18 cellular contexts compared by ENCODE assay signal in genomic region chr1:94462606-94463005, GRCh38. TPM values are rescaled to one million over a fixed set of nuclear protein-coding genes. Genes with fewer than 3 reads are reported as not detected.
DNase-seq lines count a peak whose midpoint lies in the region; ATAC-seq, FAIRE-seq and TF ChIP-seq lines count a peak whose summit lies in the region.
"Had no signal": no experiment of that assay in that cellular context is flagged by ENCODE, and none has a peak within 500 bp of the region (broad histone marks: within the 10 kb centered on the region; RNA-seq: fewer than 3 reads in every experiment).

No MANE protein-coding gene starts in this region.

- peaks cover 39% of the 10 kb centered on the region for H3K4me1 ChIP-seq in HepG2 (ENCODE audit: insufficient read depth, low read length)
- peaks cover 0 to 28% (median 14%) of the 10 kb centered on the region in 4 donors for H3K4me1 ChIP-seq in right lobe of liver
- peaks cover 5 to 23% (median 20%) of the 10 kb centered on the region in 3 donors for H3K4me1 ChIP-seq in pancreas
- H3K4me1 ChIP-seq in upper lobe of right lung = peaks cover 10% of the 10 kb centered on the region

- no peak for FAIRE-seq in HepG2 (lab: Jason Lieb, UNC)
- no peak for FAIRE-seq in pancreas (lab: Jason Lieb, UNC)
- FAIRE-seq in frontal cortex (lab: Jason Lieb, UNC) = no peak

- no peak for TF ChIP-seq POLR2A in HepG2 (IDR thresholded peaks at IDR 0.05; ENCODE audit: insufficient read depth in 1 of 2, low read depth in 2 of 2, low read length in 2 of 2)
- TF ChIP-seq POLR2A in right lobe of liver (IDR thresholded peaks at IDR 0.05) = no peak

- BruUV-seq in HepG2 (replicated peaks; lab: Mats Ljungman, UMichigan) = no TSS peak

- peaks cover 56% of the 10 kb centered on the region for H3K79me2 ChIP-seq in HepG2 (ENCODE audit: insufficient read depth, low read length)

- H3K4me2 ChIP-seq in HepG2 (ENCODE audit: low read depth, low read length) = no peak overlapping the region

- H3K27ac ChIP-seq in HepG2 (ENCODE audit: extremely low read length, insufficient read depth, low read length) (peak overlapping the region; percentile 34), right lobe of liver (no peak overlapping the region), pancreas (peak overlapping the region in 1 of 4 donors; percentile 37), upper lobe of right lung (no peak overlapping the region)

- ATAC-seq in HepG2 (no peak), right lobe of liver (no peak), left colon (peak; percentile 80), pancreas (peak in 3 of 4 donors; percentile 10 to 19 (median 15)), upper lobe of right lung (peak; percentile 57), GM18511 (IDR thresholded peaks at IDR 0.05; ENCODE audit: unreplicated experiment) (no peak), HG03460 (IDR thresholded peaks at IDR 0.05; ENCODE audit: unreplicated experiment) (no peak)
- ATAC-seq: Panc1 had no signal

- TF ChIP-seq EP300 in HepG2 (IDR thresholded peaks at IDR 0.05; ENCODE audit: low read depth in 2 of 2, low read length in 2 of 2) (no peak), HepG2 (CRISPR knock-in tag; IDR thresholded peaks at IDR 0.05; ENCODE audit: borderline replicate concordance) (no peak)

- peaks cover 6% of the 10 kb centered on the region; the same call in 1 of the 2 replicates for H4K20me1 ChIP-seq in HepG2 (ENCODE audit: insufficient read depth, low read length)

- POLR2A ChIA-PET in HepG2 (lab: Yijun Ruan, JAX) = interaction anchor here (3.3 kb wide), 1 partner anchor 45 kb away, joined by 12 read pairs; the partner anchor contains the start of gene ABCD3

- CTCF ChIA-PET in HepG2 (lab: Yijun Ruan, JAX; ENCODE audit: low intra/inter-chr PET ratio, low total read pairs) = no interaction called here

- 94% methylated on average over 2 of the region's 2 CpGs for WGBS in HepG2 (ENCODE audit: low lambda C conversion rate)
- 61% methylated on average over 2 of the region's 2 CpGs for WGBS in right lobe of liver (ENCODE audit: insufficient coverage, low coverage, low lambda C conversion rate, missing lambda C conversion rate)
- 55 to 63% methylated on average over 2 of the region's 2 CpGs for WGBS in pancreas, 2 donors

- intact Hi-C loops in HepG2 (cut with micrococcal nuclease; ENCODE audit: unreplicated experiment) (loop anchor here (1.0 to 5.0 kb wide), 7 partner anchors 38 to 435 kb away; no protein-coding TSS in a partner anchor), right lobe of liver (cut with DNase I) (no loop called here), left colon (cut with DNase I, micrococcal nuclease) (loop anchor here in 1 of 2 donors (10.0 kb wide), 1 partner anchor 398 kb away; no protein-coding TSS in a partner anchor), pancreas (cut with DNase I) (no loop called here), upper lobe of right lung (cut with DNase I) (no loop called here)

- no peak overlapping the region for H2AFZ ChIP-seq in HepG2 (ENCODE audit: low read length)

- DNase-seq in HepG2 (ENCODE audit: low spot score) (no peak), right lobe of liver (no peak), left colon (no peak), pancreas (no peak), upper lobe of right lung (no peak), frontal cortex (ENCODE audit: low spot score in 2 of 2) (no peak)
- DNase-seq: C1 segment of cervical spinal cord, DMS153, EL, HFFc6, NCI-H1105 treated with DMSO at 0.1 percent for 48 hours, NCI-H1694 treated with DMSO at 0.1 percent for 48 hours, NCI-H2107, NCI-H2227 treated with DMSO at 0.1 percent for 48 hours, NCI-H524 had no signal

- H3K9ac ChIP-seq in HepG2 (ENCODE audit: insufficient read depth, low read depth, low read length) = no peak overlapping the region

- no peak overlapping the region for H3K4me3 ChIP-seq in HepG2 (replicated peaks in 1 of 3; ENCODE audit: insufficient read depth in 1 of 3, low read depth in 2 of 3, low read length in 3 of 3)
- no peak overlapping the region for H3K4me3 ChIP-seq in right lobe of liver
- H3K4me3 ChIP-seq in pancreas = no peak overlapping the region
- H3K4me3 ChIP-seq in upper lobe of right lung = no peak overlapping the region

- H3K27me3 ChIP-seq in HepG2 (ENCODE audit: control insufficient read depth in 1 of 2, insufficient read depth in 2 of 2, low read length in 2 of 2) (no peaks in the 10 kb centered on the region), right lobe of liver (no peaks in the 10 kb centered on the region), pancreas (no peaks in the 10 kb centered on the region), upper lobe of right lung (no peaks in the 10 kb centered on the region)

- in situ Hi-C loops in HepG2 (cut with HindIII; ENCODE audit: extremely low pct_ligation_motif_present, low pct_unique_long_range_greater_than_20kb) = loop anchor here (10.0 kb wide), 2 partner anchors 68 to 438 kb away; no protein-coding TSS in a partner anchor

- peaks cover 15 to 58% of the 10 kb centered on the region in 2 experiments for H3K36me3 ChIP-seq in HepG2 (replicated peaks in 1 of 2; ENCODE audit: control insufficient read depth in 1 of 2, insufficient read depth in 2 of 2, low read length in 2 of 2)
- peaks cover 0 to 19% (median 5%) of the 10 kb centered on the region in 4 donors for H3K36me3 ChIP-seq in right lobe of liver
- H3K36me3 ChIP-seq in pancreas = peaks cover 0 to 23% (median 0%) of the 10 kb centered on the region in 3 donors
- H3K36me3 ChIP-seq in upper lobe of right lung = peaks cover 24% of the 10 kb centered on the region

- H3K9me3 ChIP-seq in HepG2 (ENCODE audit: low read length) (no peaks in the 10 kb centered on the region), right lobe of liver (no peaks in the 10 kb centered on the region), pancreas (no peaks in the 10 kb centered on the region), upper lobe of right lung (no peaks in the 10 kb centered on the region)

- no peak for TF ChIP-seq CTCF in HepG2 (CRISPR knock-in tag; IDR thresholded peaks at IDR 0.05)
- no peak for TF ChIP-seq CTCF in right lobe of liver (IDR thresholded peaks at IDR 0.05)
- TF ChIP-seq CTCF in pancreas (IDR thresholded peaks at IDR 0.05) = no peak
- TF ChIP-seq CTCF in upper lobe of right lung (IDR thresholded peaks at IDR 0.05) = no peak

- TF ChIP-seq RAD21 in HepG2 (CRISPR knock-in tag; IDR thresholded peaks at IDR 0.05) = no peak

TF ChIP-seq in HepG2, 621 proteins besides CTCF, POLR2A, EP300 and RAD21 (continues in another document):
- TF ChIP-seq RXRB (CRISPR knock-in tag; IDR thresholded peaks at IDR 0.05; ENCODE audit: borderline replicate concordance) (no peak), ATF1 (CRISPR knock-in tag; IDR thresholded peaks at IDR 0.05) (no peak), KDM6A (CRISPR knock-in tag; IDR thresholded peaks at IDR 0.05; ENCODE audit: low read depth) (no peak), LRRFIP1 (CRISPR knock-in tag; conservative IDR thresholded peaks at IDR 0.05) (no peak)

RNA-seq across cellular contexts. Expression of gene ABCD3, which starts 44.4 kb away (rescaled TPM):
- 166 and 190 TPM in 2 replicates for total RNA-seq in HepG2 (2016; rRNA removed; fragmentation: Illumina TruSeq; extraction: Trizol)
- total RNA-seq in HepG2 (2016; cell fraction: cytosol; rRNA removed; fragmentation: Illumina TruSeq; extraction: Trizol; ENCODE audit: low read depth) = 66.2 and 84.8 TPM in 2 replicates
- 168 and 184 TPM in 2 replicates for total RNA-seq in HepG2 (2016; cell fraction: insoluble cytoplasmic fraction; rRNA removed; fragmentation: Illumina TruSeq; extraction: Trizol)
- total RNA-seq in HepG2 (2016; cell fraction: membrane; rRNA removed; fragmentation: Illumina TruSeq; extraction: Trizol) = 66.9 and 77.6 TPM in 2 replicates
- total RNA-seq in HepG2 (2016; cell fraction: nucleus; rRNA removed; fragmentation: Illumina TruSeq; extraction: Trizol) = 154 and 164 TPM in 2 replicates
- polyA plus RNA-seq in HepG2 (2011; rRNA removed) = 22.4 and 27.5 TPM in 2 replicates
- 8.7 and 15.2 TPM in 2 replicates for polyA plus RNA-seq in HepG2 (2011; cell fraction: cytosol; rRNA removed)
- 24.3 and 26.2 TPM in 2 replicates for polyA plus RNA-seq in HepG2 (2011; cell fraction: nucleus; rRNA removed)
- polyA plus RNA-seq in HepG2 (2012) = 41.7 and 57.2 TPM in 2 replicates
- polyA plus RNA-seq in HepG2 (2016; cell fraction: cytosol; fragmentation: Illumina TruSeq; extraction: Trizol; ENCODE audit: low read depth) = 8.6 and 8.9 TPM in 2 replicates
- 123 and 132 TPM in 2 replicates for polyA plus RNA-seq in HepG2 (2016; cell fraction: insoluble cytoplasmic fraction; fragmentation: Illumina TruSeq; extraction: Trizol; ENCODE audit: low read depth)
- polyA plus RNA-seq in HepG2 (2016; cell fraction: membrane; fragmentation: Illumina TruSeq; extraction: Trizol; ENCODE audit: low read depth) = 19.5 and 20.3 TPM in 2 replicates
- polyA plus RNA-seq in HepG2 (2016; cell fraction: nucleus; fragmentation: Illumina TruSeq; extraction: Trizol; ENCODE audit: insufficient read depth, low read depth) = 156 TPM in 2 replicates
- polyA minus RNA-seq in HepG2 (2011; rRNA and poly(A)+ RNA removed; ENCODE audit: low replicate concordance) = 16.6 and 17.0 TPM in 2 replicates
- 39.1 and 39.2 TPM in 2 replicates for polyA minus RNA-seq in HepG2 (2011; cell fraction: cytosol; rRNA and poly(A)+ RNA removed)
- polyA minus RNA-seq in HepG2 (2011; cell fraction: nucleus; rRNA and poly(A)+ RNA removed) = 124 and 125 TPM in 2 replicates
- total RNA-seq in right lobe of liver = 10 to 100 TPM; 54.9 to 94.0 (median 65.6) TPM
- total RNA-seq in left colon = 100 to 1,000 TPM; 111 to 117 TPM
- total RNA-seq in pancreas = 10 to 100 TPM; 26.1 to 35.8 (median 33.5) TPM
- 10 to 100 TPM; 11.7 to 29.0 TPM for polyA plus RNA-seq in pancreas
- total RNA-seq in upper lobe of right lung = 50.9 TPM
- 94.2 TPM for total RNA-seq in frontal cortex

Comparison
In these comparisons a context has a peak if more than half of its experiments do, and no peak if none do; other contexts are left out.
1. ATAC-seq: peak in left colon (single experiment), pancreas (3 of 4) and upper lobe of right lung (single experiment); none in HepG2 (single experiment), right lobe of liver (0 of 4), GM18511 (single experiment) and HG03460 (single experiment).